Comparison of ENCODE assay signal across 1 cellular context in genomic region chr6:21061892-21062291, GRCh38.
TF ChIP-seq lines count a peak whose summit lies in the region.

No MANE protein-coding gene starts in this region.

TF ChIP-seq in HepG2, 621 proteins besides CTCF, POLR2A, EP300 and RAD21 (continued from another document):
- TF ChIP-seq ZNF639 (CRISPR knock-in tag; conservative IDR thresholded peaks at IDR 0.05) (no peak), ZSCAN20 (CRISPR knock-in tag; IDR thresholded peaks at IDR 0.05; ENCODE audit: borderline replicate concordance) (no peak), TAF15 (IDR thresholded peaks at IDR 0.05; ENCODE audit: low read depth, low read length, poor library complexity, severe bottlenecking) (no peak), E2F1 (CRISPR knock-in tag; IDR thresholded peaks at IDR 0.05) (no peak), CEBPB (IDR thresholded peaks at IDR 0.05; ENCODE audit: borderline replicate concordance, low read depth, low read length) (peak; percentile 23; the same call in 1 of the 2 replicates), HMGXB4 (CRISPR knock-in tag; IDR thresholded peaks at IDR 0.05; ENCODE audit: borderline replicate concordance in 1 of 2, low read depth in 1 of 2) (no peak), GABPA (IDR thresholded peaks at IDR 0.05; ENCODE audit: low read depth, low read length) (no peak), GABPA (CRISPR knock-in tag; IDR thresholded peaks at IDR 0.05; ENCODE audit: low read depth) (no peak), ZNF598 (CRISPR knock-in tag; IDR thresholded peaks at IDR 0.05; ENCODE audit: borderline replicate concordance) (no peak), TCF7 (IDR thresholded peaks at IDR 0.05; ENCODE audit: low read depth) (0 out of 2 replicates have a peak, but pooled peaks have one; percentile 9), TGIF2 (CRISPR knock-in tag; IDR thresholded peaks at IDR 0.05) (no peak), SMAD3 (CRISPR knock-in tag; IDR thresholded peaks at IDR 0.05) (no peak)
